Comparison of ENCODE assay signal across 1 cellular context in genomic region chr12:111841750-111842555, GRCh38.
TF ChIP-seq lines count a peak whose summit lies in the region.

TSS of gene MAPKAPK5 (plus strand) at chr12:111842228. CDS start at chr12:111842734, 506 bp downstream.

TF ChIP-seq in K562, 482 proteins besides CTCF, POLR2A, EP300 and RAD21 (continued from another document and continues in another):
- TF ChIP-seq STAT5B (CRISPR knock-in tag; IDR thresholded peaks at IDR 0.05) (no peak), MYNN (IDR thresholded peaks at IDR 0.05) (0 out of 2 replicates have a peak, but pooled peaks have one; percentile 20), MYNN (CRISPR knock-in tag; IDR thresholded peaks at IDR 0.05) (no peak), ZNF592 (IDR thresholded peaks at IDR 0.05) (no peak), MLX (CRISPR knock-in tag; conservative IDR thresholded peaks at IDR 0.05) (no peak), IRF2 (CRISPR knock-in tag; IDR thresholded peaks at IDR 0.05) (no peak), KDM4B (IDR thresholded peaks at IDR 0.05; ENCODE audit: borderline replicate concordance in 2 of 2, low read depth in 1 of 2) (no peak), RBM39 (optimal IDR thresholded peaks at IDR 0.05; ENCODE audit: low read depth, low read length) (no peak), ETS1 (conservative IDR thresholded peaks at IDR 0.05; ENCODE audit: control insufficient read depth, low read depth, low read length) (0 out of 2 replicates have a peak, but pooled peaks have one; percentile 5), ARID1B (IDR thresholded peaks at IDR 0.05) (no peak), TEAD4 (IDR thresholded peaks at IDR 0.05; ENCODE audit: low read length) (no peak; the same call in 1 of the 2 replicates), TEAD4 (CRISPR knock-in tag; IDR thresholded peaks at IDR 0.05; ENCODE audit: borderline replicate concordance) (no peak), KAT8 (IDR thresholded peaks at IDR 0.05; ENCODE audit: low read depth) (no peak), CREBBP (IDR thresholded peaks at IDR 0.05; ENCODE audit: low read depth, low read length) (no peak), ILK (tag; IDR thresholded peaks at IDR 0.05; ENCODE audit: borderline replicate concordance, low read depth) (no peak), KAT7 (CRISPR knock-in tag; IDR thresholded peaks at IDR 0.05; ENCODE audit: borderline replicate concordance) (peak; percentile 96; the same call in 1 of the 2 replicates), TAF7 (tag; IDR thresholded peaks at IDR 0.05) (peak; percentile 54), ZNF436 (CRISPR knock-in tag; IDR thresholded peaks at IDR 0.05) (no peak), NKRF (IDR thresholded peaks at IDR 0.05; ENCODE audit: borderline replicate concordance) (no peak), ZNF717 (CRISPR knock-in tag; IDR thresholded peaks at IDR 0.05) (no peak), ETV5 (CRISPR knock-in tag; IDR thresholded peaks at IDR 0.05; ENCODE audit: low read depth) (0 out of 2 replicates have a peak, but pooled peaks have one; percentile 19), ZBTB26 (CRISPR knock-in tag; IDR thresholded peaks at IDR 0.05) (no peak), LCOR (CRISPR knock-in tag; IDR thresholded peaks at IDR 0.05) (0 out of 2 replicates have a peak, but pooled peaks have one; percentile 32), FOXO4 (CRISPR knock-in tag; IDR thresholded peaks at IDR 0.05) (no peak), ELK1 (CRISPR knock-in tag; IDR thresholded peaks at IDR 0.05) (no peak), GTF3C2 (IDR thresholded peaks at IDR 0.05; ENCODE audit: borderline replicate concordance, extremely low read depth, insufficient read length) (no peak), CHD2 (IDR thresholded peaks at IDR 0.05; ENCODE audit: low read depth, low read length) (peak; percentile 91), FOXM1 (IDR thresholded peaks at IDR 0.05; ENCODE audit: low read depth) (no peak), FOXM1 (CRISPR knock-in tag; IDR thresholded peaks at IDR 0.05; ENCODE audit: low read depth) (no peak), GABPA (tag; conservative IDR thresholded peaks at IDR 0.05; ENCODE audit: low read depth) (0 out of 2 replicates have a peak, but pooled peaks have one; percentile 30), ZFP1 (CRISPR knock-in tag; IDR thresholded peaks at IDR 0.05) (no peak), POLR2G (IDR thresholded peaks at IDR 0.05; ENCODE audit: low read depth, low read length) (peak; percentile 92), CSDE1 (IDR thresholded peaks at IDR 0.05) (peak in 1 of 2 experiments; percentile 80; a peak in 2 of 4 replicates), SFPQ (IDR thresholded peaks at IDR 0.05; ENCODE audit: low read depth, low read length) (no peak), NR2F6 (CRISPR knock-in tag; IDR thresholded peaks at IDR 0.05) (no peak), CHD1 (IDR thresholded peaks at IDR 0.05; ENCODE audit: low read length) (no peak), PHF21A (IDR thresholded peaks at IDR 0.05; ENCODE audit: borderline replicate concordance, low read depth) (no peak), HDAC3 (IDR thresholded peaks at IDR 0.05; ENCODE audit: borderline replicate concordance, partially characterized antibody) (no peak), FOXK1 (CRISPR knock-in tag; IDR thresholded peaks at IDR 0.05; ENCODE audit: borderline replicate concordance) (no peak), HES1 (IDR thresholded peaks at IDR 0.05; ENCODE audit: low read depth) (no peak), UBTF (IDR thresholded peaks at IDR 0.05; ENCODE audit: borderline replicate concordance in 1 of 2, low read depth in 2 of 2, low read length in 2 of 2) (peak; percentile 32 to 70; a peak in 3 of 4 replicates), GTF2A2 (tag; IDR thresholded peaks at IDR 0.05) (no peak)
